In genomic region chr18:46422552-46423055, GRCh38 we compare ENCODE assay signal across 17 cellular contexts.
"Had no signal": no experiment of that assay in that cellular context is flagged by ENCODE, and none has a peak within 500 bp of the region (broad histone marks: within the 10 kb centered on the region; RNA-seq: fewer than 3 reads in every experiment).

No MANE protein-coding gene starts in this region.

- DNase-seq: activated CD4-positive, alpha-beta memory T cell treated with anti-CD3 and anti-CD28 coated beads, Interleukin-2, amount 10 ng/mL, durations not matched to agents 7 days and 5 days; activated CD4-positive, alpha-beta T cell treated with anti-CD3 and anti-CD28 coated beads for 1 hour; activated naive CD4-positive, alpha-beta T cell treated with anti-CD3 and anti-CD28 coated beads, Interleukin-2, amount 10 ng/mL, durations not matched to agents 7 days and 5 days; foreskin melanocyte; heart right ventricle; right cardiac atrium; spleen; stimulated activated CD4-positive, alpha-beta T cell treated with anti-CD3 and anti-CD28 coated beads, Interleukin-1b, Interleukin-23, amount 100 ng/mL, for 48 hours; substantia nigra; T-helper 9 cell; transverse colon had no signal

- H3K9me3 ChIP-seq: esophagus muscularis mucosa, heart right ventricle, spleen, transverse colon had no signal

- H3K27ac Mint-ChIP-seq: activated CD4-positive, alpha-beta memory T cell treated with anti-CD3 and anti-CD28 coated beads, Interleukin-2, amount 10 ng/mL, durations not matched to agents 7 days and 5 days; activated naive CD4-positive, alpha-beta T cell treated with anti-CD3 and anti-CD28 coated beads, Interleukin-2, amount 10 ng/mL, durations not matched to agents 7 days and 5 days; activated T-helper 2 cell treated with anti-CD3 and anti-CD28 coated beads, Interferon-gamma antibody, Interleukin-2, Interleukin-4, amounts not matched to agents 10 μg/mL and 5 μg/mL and 100 μg/mL, durations not matched to agents 14 hours and 24 hours and 36 hours; dendritic cell treated with granulocyte-macrophage colony-stimulating factor and Interleukin-4, amounts not matched to agents 40 ng/mL and 50 ng/mL, for 4 days; mesothelial cell of epicardium; stimulated activated memory B cell treated with anti-CD40 and anti-IgM and Interleukin-4, amounts not matched to agents 10 μg/mL and 1 μg/mL and 100 μg/mL, for 72 hours had no signal

- H3K36me3 Mint-ChIP-seq: activated naive CD4-positive, alpha-beta T cell treated with anti-CD3 and anti-CD28 coated beads, Interleukin-2, amount 10 ng/mL, durations not matched to agents 7 days and 5 days; mesothelial cell of epicardium; stimulated activated memory B cell treated with anti-CD40 and anti-IgM and Interleukin-4, amounts not matched to agents 10 μg/mL and 1 μg/mL and 100 μg/mL, for 72 hours had no signal

- H3K9me3 Mint-ChIP-seq: activated CD4-positive, alpha-beta memory T cell treated with anti-CD3 and anti-CD28 coated beads, Interleukin-2, amount 10 ng/mL, durations not matched to agents 7 days and 5 days; activated naive CD4-positive, alpha-beta T cell treated with anti-CD3 and anti-CD28 coated beads, Interleukin-2, amount 10 ng/mL, durations not matched to agents 7 days and 5 days; activated T-helper 2 cell treated with anti-CD3 and anti-CD28 coated beads, Interferon-gamma antibody, Interleukin-2, Interleukin-4, amounts not matched to agents 10 μg/mL and 5 μg/mL and 100 μg/mL, durations not matched to agents 14 hours and 24 hours and 36 hours; central memory CD8-positive, alpha-beta T cell; dendritic cell treated with granulocyte-macrophage colony-stimulating factor and Interleukin-4, amounts not matched to agents 40 ng/mL and 50 ng/mL, for 4 days; mesothelial cell of epicardium; stimulated activated memory B cell treated with anti-CD40 and anti-IgM and Interleukin-4, amounts not matched to agents 10 μg/mL and 1 μg/mL and 100 μg/mL, for 72 hours had no signal

- H3K27ac ChIP-seq: esophagus muscularis mucosa, heart right ventricle, spleen, transverse colon had no signal

- H3K27me3 Mint-ChIP-seq: activated CD4-positive, alpha-beta memory T cell treated with anti-CD3 and anti-CD28 coated beads, Interleukin-2, amount 10 ng/mL, durations not matched to agents 7 days and 5 days; dendritic cell treated with granulocyte-macrophage colony-stimulating factor and Interleukin-4, amounts not matched to agents 40 ng/mL and 50 ng/mL, for 4 days had no signal

- ATAC-seq: right cardiac atrium; stimulated activated memory B cell treated with anti-CD40 and anti-IgM and Interleukin-4, amounts not matched to agents 10 μg/mL and 1 μg/mL and 100 μg/mL, for 72 hours had no signal

- H3K4me3 Mint-ChIP-seq: activated CD4-positive, alpha-beta memory T cell treated with anti-CD3 and anti-CD28 coated beads, Interleukin-2, amount 10 ng/mL, durations not matched to agents 7 days and 5 days; activated naive CD4-positive, alpha-beta T cell treated with anti-CD3 and anti-CD28 coated beads, Interleukin-2, amount 10 ng/mL, durations not matched to agents 7 days and 5 days; central memory CD8-positive, alpha-beta T cell; dendritic cell treated with granulocyte-macrophage colony-stimulating factor and Interleukin-4, amounts not matched to agents 40 ng/mL and 50 ng/mL, for 4 days; mesothelial cell of epicardium; stimulated activated memory B cell treated with anti-CD40 and anti-IgM and Interleukin-4, amounts not matched to agents 10 μg/mL and 1 μg/mL and 100 μg/mL, for 72 hours had no signal

- H3K4me3 ChIP-seq: esophagus muscularis mucosa, heart right ventricle, spleen, transverse colon had no signal

- H3K36me3 ChIP-seq: esophagus muscularis mucosa, heart right ventricle, spleen, transverse colon had no signal

- H3K27me3 ChIP-seq: esophagus muscularis mucosa, heart right ventricle, spleen, transverse colon had no signal

- H3K4me1 Mint-ChIP-seq: activated CD4-positive, alpha-beta memory T cell treated with anti-CD3 and anti-CD28 coated beads, Interleukin-2, amount 10 ng/mL, durations not matched to agents 7 days and 5 days; activated naive CD4-positive, alpha-beta T cell treated with anti-CD3 and anti-CD28 coated beads, Interleukin-2, amount 10 ng/mL, durations not matched to agents 7 days and 5 days; central memory CD8-positive, alpha-beta T cell had no signal
